ENCODE assay signal across 8 cellular contexts in genomic region chr20:49187330-49188100, GRCh38. TPM values are rescaled to one million over a fixed set of nuclear protein-coding genes. Genes with fewer than 3 reads are reported as not detected.
A peak's percentile ranks its signal among the peaks of the same experiment; 100 is the strongest.
DNase-seq lines count a peak whose midpoint lies in the region; ATAC-seq and TF ChIP-seq lines count a peak whose summit lies in the region.

No MANE protein-coding gene starts in this region.

- CTCF ChIA-PET in WTC11 (lab: Charles Lee), result interaction anchor here (0.6 to 1.4 kb wide), 2 partner anchors 9 to 55 kb away, joined by 3 to 4 read pairs; no protein-coding TSS in a partner anchor
- CTCF ChIA-PET in naive thymus-derived CD4-positive, alpha-beta T cell (lab: Charles Lee), result interaction anchor here (0.6 to 1.7 kb wide), 2 partner anchors 30 to 791 kb away, joined by 3 to 5 read pairs; no protein-coding TSS in a partner anchor

- H3K4me3 ChIP-seq in ACC112 (ENCODE audit: low read depth, low read length) (peak overlapping the region; percentile 84), transverse colon (peak overlapping the region; percentile 87 to 97 (median 96))
- peak overlapping the region; percentile 88 for H3K4me3 ChIP-seq in naive thymus-derived CD4-positive, alpha-beta T cell (ENCODE audit: low read length)

- no peaks in the 10 kb centered on the region for H3K9me3 Mint-ChIP-seq in WTC11
- no peaks in the 10 kb centered on the region for H3K9me3 Mint-ChIP-seq in effector memory CD8-positive, alpha-beta T cell
- H3K9me3 Mint-ChIP-seq in naive thymus-derived CD4-positive, alpha-beta T cell, result peaks cover 0 to 2% (median 0%) of the 10 kb centered on the region in 11 donors

- no peak for TF ChIP-seq EP300 in transverse colon (IDR thresholded peaks at IDR 0.05; ENCODE audit: low read depth)

- DNase-seq in WTC11 (ENCODE audit: low spot score) (no peak), transverse colon (peak; percentile 23)
- peak; percentile 7 to 15 (median 9) for DNase-seq in effector memory CD8-positive, alpha-beta T cell
- DNase-seq in naive thymus-derived CD4-positive, alpha-beta T cell, result peak in 7 of 9 donors; percentile 11 to 49 (median 23)

- H2AFZ ChIP-seq in ACC112 (ENCODE audit: low read length, unreplicated experiment), result peak overlapping the region; percentile 88

- POLR2A ChIA-PET in WTC11 (lab: Charles Lee), result interaction anchor here (0.7 to 2.7 kb wide), 2 partner anchors 32 to 62 kb away, joined by 4 to 7 read pairs; partner anchors contain the start of gene DDX27
- POLR2A ChIA-PET in naive thymus-derived CD4-positive, alpha-beta T cell (lab: Charles Lee), result interaction anchor here (0.6 to 1.8 kb wide), 10 partner anchors 8 to 428 kb away, joined by 3 to 9 read pairs (median 4); partner anchors contain the start of genes DDX27 and ZNFX1

- TF ChIP-seq CTCF in WTC11 (IDR thresholded peaks at IDR 0.05), result no peak
- no peak for TF ChIP-seq CTCF in transverse colon (IDR thresholded peaks at IDR 0.05)

- H3K4me1 Mint-ChIP-seq in WTC11, result peaks cover 33% of the 10 kb centered on the region
- H3K4me1 Mint-ChIP-seq in effector memory CD8-positive, alpha-beta T cell (ENCODE audit: low read depth in 2 of 2), result peaks cover 19 to 32% of the 10 kb centered on the region in 2 donors
- peaks cover 35 to 49% (median 42%) of the 10 kb centered on the region in 7 donors for H3K4me1 Mint-ChIP-seq in naive thymus-derived CD4-positive, alpha-beta T cell

- WGBS in transverse colon (ENCODE audit: low coverage in 1 of 2), 2 donors, result 0% methylated on average over 35 of the region's 58 CpGs; no CpG with 5 or more reads in 1 of the 2 donors

- peaks cover 54% of the 10 kb centered on the region for H3K79me2 ChIP-seq in ACC112 (ENCODE audit: control insufficient read depth, insufficient read depth, low read length, unreplicated experiment)

- TF ChIP-seq POLR2A in transverse colon (IDR thresholded peaks at IDR 0.05), result no peak

- no peaks in the 10 kb centered on the region for H3K27me3 ChIP-seq in ACC112 (ENCODE audit: insufficient read depth, low read length)
- H3K27me3 ChIP-seq in naive thymus-derived CD4-positive, alpha-beta T cell (ENCODE audit: control insufficient read depth in 2 of 2, insufficient read depth in 2 of 2, low read length in 2 of 2), result no peaks in the 10 kb centered on the region
- H3K27me3 ChIP-seq in transverse colon, result no peaks in the 10 kb centered on the region

- no peaks in the 10 kb centered on the region for H3K36me3 Mint-ChIP-seq in WTC11
- H3K36me3 Mint-ChIP-seq in effector memory CD8-positive, alpha-beta T cell (ENCODE audit: insufficient read depth), result peaks cover 24% of the 10 kb centered on the region
- H3K36me3 Mint-ChIP-seq in naive thymus-derived CD4-positive, alpha-beta T cell, result peaks cover 0 to 12% (median 3%) of the 10 kb centered on the region in 5 donors

- H3K27ac Mint-ChIP-seq in WTC11, result peak overlapping the region; percentile 72; the same call in 1 of the 2 replicates
- H3K27ac Mint-ChIP-seq in effector memory CD8-positive, alpha-beta T cell, result peak overlapping the region; percentile 79 to 90
- H3K27ac Mint-ChIP-seq in naive thymus-derived CD4-positive, alpha-beta T cell, result peak overlapping the region; percentile 84 to 96 (median 93)

- no peaks in the 10 kb centered on the region for H3K9me3 ChIP-seq in naive thymus-derived CD4-positive, alpha-beta T cell (ENCODE audit: control insufficient read depth in 2 of 3, low read length in 3 of 3)
- H3K9me3 ChIP-seq in transverse colon, result no peaks in the 10 kb centered on the region

- peaks cover 10% of the 10 kb centered on the region for H3K4me1 ChIP-seq in ACC112 (ENCODE audit: control insufficient read depth, insufficient read depth, low read length, unreplicated experiment)
- H3K4me1 ChIP-seq in naive thymus-derived CD4-positive, alpha-beta T cell (ENCODE audit: control insufficient read depth in 2 of 2, insufficient read depth in 2 of 2, low read length in 2 of 2), result peaks cover 18% of the 10 kb centered on the region in 2 donors
- peaks cover 6 to 36% (median 13%) of the 10 kb centered on the region in 4 donors for H3K4me1 ChIP-seq in transverse colon

- peak overlapping the region; percentile 56; the same call in 1 of the 2 replicates for H3K27ac ChIP-seq in ACC112 (ENCODE audit: low read depth, low read length)
- peak overlapping the region; percentile 97 for H3K27ac ChIP-seq in naive thymus-derived CD4-positive, alpha-beta T cell (ENCODE audit: low read depth, low read length)
- H3K27ac ChIP-seq in transverse colon, result peak overlapping the region; percentile 94 to 98 (median 97)

- H3K4me3 Mint-ChIP-seq in WTC11, result peak overlapping the region; percentile 91
- H3K4me3 Mint-ChIP-seq in effector memory CD8-positive, alpha-beta T cell, result peak overlapping the region; percentile 80 to 83
- H3K4me3 Mint-ChIP-seq in naive thymus-derived CD4-positive, alpha-beta T cell, result peak overlapping the region; percentile 88 to 100 (median 95)

- in situ Hi-C loops in transverse colon (cut with MboI; ENCODE audit: low pct_ligation_motif_present in 1 of 4, low pct_unique_long_range_greater_than_20kb in 1 of 4, low sequenced_read_pairs in 3 of 4), result no loop called here

- H3K36me3 ChIP-seq in ACC112 (ENCODE audit: insufficient read depth, low read length), result no peaks in the 10 kb centered on the region
- no peaks in the 10 kb centered on the region for H3K36me3 ChIP-seq in naive thymus-derived CD4-positive, alpha-beta T cell (ENCODE audit: control insufficient read depth in 2 of 3, insufficient read depth in 3 of 3, low read length in 3 of 3)
- H3K36me3 ChIP-seq in transverse colon, result no peaks in the 10 kb centered on the region

- intact Hi-C loops in naive thymus-derived CD4-positive, alpha-beta T cell (cut with micrococcal nuclease), result loop anchor here (1.0 to 5.0 kb wide), 10 partner anchors 21 to 1685 kb away; partner anchors contain the start of genes CSE1L (in 2 of the 2), DDX27 (in 2 of the 2), ZNFX1 (in 2 of the 2) and ARFGEF2 (in 1 of the 2)
- intact Hi-C loops in transverse colon (cut with DNase I; ENCODE audit: low total_unique reads), result no loop called here

- no peaks in the 10 kb centered on the region; the same call in 1 of the 2 replicates for H3K27me3 Mint-ChIP-seq in WTC11 (ENCODE audit: low read depth)
- H3K27me3 Mint-ChIP-seq in effector memory CD8-positive, alpha-beta T cell, result peaks cover 6 to 8% of the 10 kb centered on the region in 2 donors
- H3K27me3 Mint-ChIP-seq in naive thymus-derived CD4-positive, alpha-beta T cell, result peaks cover 0 to 9% (median 0%) of the 10 kb centered on the region in 5 donors

- ATAC-seq in GM19023 (IDR thresholded peaks at IDR 0.05; ENCODE audit: unreplicated experiment) (peak; percentile 39), HG03571 (IDR thresholded peaks at IDR 0.05; ENCODE audit: unreplicated experiment) (peak; percentile 30), WTC11 (peak; percentile 14), GM19467 (IDR thresholded peaks at IDR 0.05; ENCODE audit: unreplicated experiment) (no peak)
- peak; percentile 43 for ATAC-seq in effector memory CD8-positive, alpha-beta T cell (replicated peaks)
- peak; percentile 41 for ATAC-seq in naive thymus-derived CD4-positive, alpha-beta T cell

TF ChIP-seq in WTC11, 78 proteins besides CTCF, POLR2A, EP300 and RAD21:
- TF ChIP-seq MXD4 (CRISPR knock-in tag; IDR thresholded peaks at IDR 0.05; ENCODE audit: borderline replicate concordance), result no peak
TF ChIP-seq in WTC11: peak in this region for 0.

RNA-seq across cellular contexts. Expression of gene STAU1, which starts 0.6 kb away (rescaled TPM):
- total RNA-seq in WTC11 (2021) (83.6 to 92.6 TPM (median 87.3 TPM) in 3 replicates), transverse colon (10 to 100 TPM; 66.7 to 79.7 (median 73.3) TPM)
- total RNA-seq in naive thymus-derived CD4-positive, alpha-beta T cell, result 10 to 100 TPM; 42.8 to 56.3 (median 48.7) TPM
- polyA plus RNA-seq in naive thymus-derived CD4-positive, alpha-beta T cell, result 10 to 100 TPM; 35.8 to 42.8 TPM

RNA-seq across cellular contexts. Expression of gene DDX27, which starts 31.7 kb away (rescaled TPM):
- total RNA-seq in WTC11 (2021) (44.2 to 54.8 TPM (median 46.5 TPM) in 3 replicates), transverse colon (10 to 100 TPM; 13.1 to 37.0 (median 24.8) TPM)
- total RNA-seq in naive thymus-derived CD4-positive, alpha-beta T cell, result 10 to 100 TPM; 43.4 to 94.1 (median 65.7) TPM
- polyA plus RNA-seq in naive thymus-derived CD4-positive, alpha-beta T cell, result 10 to 100 TPM; 35.6 to 67.6 TPM
